Comparison of ENCODE assay signal across 11 cellular contexts in genomic region chr15:64452988-64453688, GRCh38. TPM values are rescaled to one million over a fixed set of nuclear protein-coding genes. Genes with fewer than 3 reads are reported as not detected.
A peak's percentile ranks its signal among the peaks of the same experiment; 100 is the strongest.
DNase-seq lines count a peak whose midpoint lies in the region; ATAC-seq and TF ChIP-seq lines count a peak whose summit lies in the region.
"Had no signal": no experiment of that assay in that cellular context is flagged by ENCODE, and none has a peak within 500 bp of the region (broad histone marks: within the 10 kb centered on the region; RNA-seq: fewer than 3 reads in every experiment).

No MANE protein-coding gene starts in this region.

- no peak for TF ChIP-seq POLR2A in thyroid gland (IDR thresholded peaks at IDR 0.05)

- no peak overlapping the region for H3K4me3 Mint-ChIP-seq in activated naive CD8-positive, alpha-beta T cell
- H3K4me3 Mint-ChIP-seq in activated naive CD8-positive, alpha-beta T cell treated with anti-CD3 and anti-CD28 coated beads, Interleukin-2, amount 50 U/mL, for 24 hours, result no peak overlapping the region
- H3K4me3 Mint-ChIP-seq in Caco-2 (ENCODE audit: unreplicated experiment), result no peak overlapping the region

- no peaks in the 10 kb centered on the region for H3K9me3 Mint-ChIP-seq in activated naive CD8-positive, alpha-beta T cell (ENCODE audit: low read depth)
- H3K9me3 Mint-ChIP-seq in activated naive CD8-positive, alpha-beta T cell treated with anti-CD3 and anti-CD28 coated beads, Interleukin-2, amount 50 U/mL, for 24 hours, result no peaks in the 10 kb centered on the region
- no peaks in the 10 kb centered on the region for H3K9me3 Mint-ChIP-seq in Caco-2 (ENCODE audit: unreplicated experiment)

- peak overlapping the region; percentile 16 for H3K27ac Mint-ChIP-seq in activated naive CD8-positive, alpha-beta T cell
- no peak overlapping the region for H3K27ac Mint-ChIP-seq in activated naive CD8-positive, alpha-beta T cell treated with anti-CD3 and anti-CD28 coated beads, Interleukin-2, amount 50 U/mL, for 24 hours
- no peak overlapping the region for H3K27ac Mint-ChIP-seq in Caco-2 (ENCODE audit: unreplicated experiment)

- H3K27me3 ChIP-seq in thyroid gland (no peaks in the 10 kb centered on the region), Caco-2 (replicated peaks; ENCODE audit: control insufficient read depth, insufficient read depth, low read length) (no peaks in the 10 kb centered on the region)
- H3K27me3 ChIP-seq: transverse colon had no signal

- no TSS peak for BruUV-seq in Caco-2 (replicated peaks; lab: Mats Ljungman, UMichigan)

- no peak overlapping the region for H3K27ac ChIP-seq in thyroid gland

- CTCF ChIA-PET in Caco-2 (lab: Charles Lee), result no interaction called here

- no peak overlapping the region for H3K4me3 ChIP-seq in thyroid gland (replicated peaks in 1 of 3)
- H3K4me3 ChIP-seq in Caco-2 (ENCODE audit: low read depth, low read length), result no peak overlapping the region
- H3K4me3 ChIP-seq: transverse colon had no signal

- no peaks in the 10 kb centered on the region for H3K36me3 Mint-ChIP-seq in activated naive CD8-positive, alpha-beta T cell
- peaks cover 3% of the 10 kb centered on the region for H3K36me3 Mint-ChIP-seq in activated naive CD8-positive, alpha-beta T cell treated with anti-CD3 and anti-CD28 coated beads, Interleukin-2, amount 50 U/mL, for 24 hours (ENCODE audit: low read depth)
- peaks cover 6% of the 10 kb centered on the region for H3K36me3 Mint-ChIP-seq in Caco-2 (ENCODE audit: insufficient read depth, unreplicated experiment)

- H3K4me1 ChIP-seq in thyroid gland (peaks cover 4 to 19% of the 10 kb centered on the region in 2 donors), Caco-2 (peaks cover 29% of the 10 kb centered on the region)

- H3K36me3 ChIP-seq in thyroid gland (peaks cover under 1 to 6% of the 10 kb centered on the region in 2 donors), Caco-2 (ENCODE audit: control insufficient read depth, insufficient read depth, low read length) (no peaks in the 10 kb centered on the region; the same call in 1 of the 2 replicates)

- 76 to 78% methylated on average over 6 of the region's 6 CpGs for WGBS in thyroid gland, 2 donors

- H3K9me3 ChIP-seq in thyroid gland (no peaks in the 10 kb centered on the region), Caco-2 (no peaks in the 10 kb centered on the region)
- H3K9me3 ChIP-seq: transverse colon had no signal

- H3K27me3 Mint-ChIP-seq in activated naive CD8-positive, alpha-beta T cell, result no peaks in the 10 kb centered on the region
- no peaks in the 10 kb centered on the region for H3K27me3 Mint-ChIP-seq in activated naive CD8-positive, alpha-beta T cell treated with anti-CD3 and anti-CD28 coated beads, Interleukin-2, amount 50 U/mL, for 24 hours
- H3K27me3 Mint-ChIP-seq in Caco-2 (ENCODE audit: insufficient read depth, unreplicated experiment), result no peaks in the 10 kb centered on the region

- intact Hi-C loops in thyroid gland (cut with DNase I) (no loop called here), Caco-2 (cut with micrococcal nuclease; ENCODE audit: unreplicated experiment) (no loop called here)

- H3K4me1 Mint-ChIP-seq in activated naive CD8-positive, alpha-beta T cell (ENCODE audit: low read depth), result peaks cover 68% of the 10 kb centered on the region
- peaks cover 56% of the 10 kb centered on the region for H3K4me1 Mint-ChIP-seq in activated naive CD8-positive, alpha-beta T cell treated with anti-CD3 and anti-CD28 coated beads, Interleukin-2, amount 50 U/mL, for 24 hours
- peaks cover 22% of the 10 kb centered on the region for H3K4me1 Mint-ChIP-seq in Caco-2 (ENCODE audit: low read depth, unreplicated experiment)

- POLR2A ChIA-PET in Caco-2 (lab: Charles Lee), result no interaction called here

- TF ChIP-seq CTCF in thyroid gland (IDR thresholded peaks at IDR 0.05) (no peak), Caco-2 (IDR thresholded peaks at IDR 0.05; ENCODE audit: insufficient read depth in 1 of 2, low read depth in 1 of 2, low read length in 1 of 2, severe bottlenecking in 1 of 2, unreplicated experiment in 1 of 2) (no peak)

- ATAC-seq in activated naive CD8-positive, alpha-beta T cell treated with anti-CD3 and anti-CD28 coated beads, Interleukin-2, amount 50 U/mL, for 24 hours, result no peak

- no peak for DNase-seq in activated naive CD8-positive, alpha-beta T cell treated with anti-CD3 and anti-CD28 coated beads, Interleukin-2, amount 50 U/mL, for 24 hours
- DNase-seq in astrocyte of the hippocampus (ENCODE audit: low read depth, low spot score) (peak; percentile 85), iris pigment epithelial cell (ENCODE audit: low read depth) (peak; percentile 37), thyroid gland (peak; percentile 74 to 81), HUDEP-2 (lab: John Stamatoyannopoulos, UW; ENCODE audit: unreplicated experiment in 76 of 76) (no peak), Caco-2 (no peak), T-helper 2 cell (no peak)
- DNase-seq: NCI-H187 treated with DMSO at 0.1 percent for 48 hours; stimulated activated CD4-positive, alpha-beta T cell treated with anti-CD3 and anti-CD28 coated beads, Interleukin-4, amount 100 ng/mL, for 4 hours; transverse colon had no signal

RNA-seq across cellular contexts. Expression of gene ZNF609, which starts 7.2 kb away (rescaled TPM):
- total RNA-seq in thyroid gland (10 to 100 TPM; 25.2 to 45.5 (median 32.6) TPM), Caco-2 (2022) (30.1 and 34.0 TPM in 2 replicates)

Comparison
In these comparisons a context has a peak if more than half of its experiments do, and no peak if none do; other contexts are left out.
1. DNase-seq: peak in astrocyte of the hippocampus (single experiment), iris pigment epithelial cell (single experiment) and thyroid gland (2 of 2); none in activated naive CD8-positive, alpha-beta T cell treated with anti-CD3 and anti-CD28 coated beads, Interleukin-2, amount 50 U/mL, for 24 hours (single experiment), HUDEP-2 (0 of 76), Caco-2 (0 of 2) and T-helper 2 cell (0 of 5).